Comparison of ENCODE assay signal across 29 cellular contexts in genomic region chr3:43525376-43525775, GRCh38.
"Had no signal": no experiment of that assay in that cellular context is flagged by ENCODE, and none has a peak within 500 bp of the region (broad histone marks: within the 10 kb centered on the region; RNA-seq: fewer than 3 reads in every experiment).

No MANE protein-coding gene starts in this region.

- DNase-seq: activated CD4-positive, alpha-beta T cell treated with anti-CD3 and anti-CD28 coated beads, Interleukin-2, amount 10 ng/mL, durations not matched to agents 24 days and 14 days; activated CD4-positive, alpha-beta T cell treated with anti-CD3 and anti-CD28 coated beads, Interleukin-2, amount 50 U/mL, for 48 hours; activated CD8-positive, alpha-beta T cell treated with anti-CD3 and anti-CD28 coated beads, Interleukin-2, amount 10 ng/mL, durations not matched to agents 7 days and 5 days; activated gamma-delta T cell; activated naive CD4-positive, alpha-beta T cell treated with Interleukin-2 at 50 U/mL for 16 hours; activated naive CD8-positive, alpha-beta T cell treated with anti-CD3 and anti-CD28 coated beads, Interleukin-2, amount 10 ng/mL, durations not matched to agents 7 days and 5 days; activated T-cell treated with anti-CD3 and anti-CD28 coated beads, Interleukin-2, amount 50 U/mL, for 24 hours; amygdala; body of pancreas; MM.1S; NCI-H1092 treated with DMSO at 0.1 percent for 48 hours; NCI-H1417; NCI-H146; NCI-H187; NCI-H2029 treated with DMSO at 0.1 percent for 48 hours; NCI-H2107; NCI-H2171; NCI-H510A; NCI-H526; NCI-H748 treated with DMSO at 0.1 percent for 48 hours; OCI-M1; SHP77; SJCRH30; T1000 had no signal

- H3K4me1 ChIP-seq: body of pancreas, breast epithelium, SJCRH30 had no signal

- H3K27ac ChIP-seq: body of pancreas, breast epithelium, KMS-11, SJCRH30, SK-N-MC had no signal

- H3K36me3 ChIP-seq: breast epithelium, SJCRH30 had no signal

- H3K4me3 ChIP-seq: body of pancreas, breast epithelium, SJCRH30, SK-N-MC had no signal

- H3K9me3 ChIP-seq: SJCRH30 had no signal

- H3K27ac Mint-ChIP-seq: activated CD4-positive, alpha-beta T cell treated with anti-CD3 and anti-CD28 coated beads, Interleukin-2, amount 10 ng/mL, durations not matched to agents 24 days and 14 days; activated CD8-positive, alpha-beta T cell treated with anti-CD3 and anti-CD28 coated beads, Interleukin-2, amount 10 ng/mL, durations not matched to agents 7 days and 5 days; activated naive CD4-positive, alpha-beta T cell treated with anti-CD3 and anti-CD28 coated beads, Interleukin-2, amount 50 U/mL, for 24 hours; activated naive CD8-positive, alpha-beta T cell treated with anti-CD3 and anti-CD28 coated beads, Interleukin-2, amount 10 ng/mL, durations not matched to agents 7 days and 5 days; activated T-cell treated with anti-CD3 and anti-CD28 coated beads, Interleukin-2, amount 50 U/mL, for 24 hours; activated T-helper 2 cell treated with anti-CD3 and anti-CD28 coated beads, Interferon-gamma antibody, Interleukin-2, Interleukin-4, amounts not matched to agents 10 μg/mL and 5 μg/mL and 100 μg/mL, durations not matched to agents 14 hours and 24 hours and 36 hours had no signal

- H3K27me3 ChIP-seq: body of pancreas, breast epithelium, SJCRH30 had no signal

- H3K4me1 Mint-ChIP-seq: activated CD4-positive, alpha-beta T cell treated with anti-CD3 and anti-CD28 coated beads, Interleukin-2, amount 10 ng/mL, durations not matched to agents 24 days and 14 days; activated naive CD4-positive, alpha-beta T cell treated with anti-CD3 and anti-CD28 coated beads, Interleukin-2, amount 50 U/mL, for 24 hours; activated naive CD8-positive, alpha-beta T cell treated with anti-CD3 and anti-CD28 coated beads, Interleukin-2, amount 10 ng/mL, durations not matched to agents 7 days and 5 days had no signal

- ATAC-seq: activated CD8-positive, alpha-beta T cell treated with anti-CD3 and anti-CD28 coated beads, Interleukin-2, amount 10 ng/mL, durations not matched to agents 7 days and 5 days; body of pancreas had no signal

- H3K27me3 Mint-ChIP-seq: activated CD4-positive, alpha-beta T cell treated with anti-CD3 and anti-CD28 coated beads, Interleukin-2, amount 10 ng/mL, durations not matched to agents 24 days and 14 days; activated naive CD4-positive, alpha-beta T cell treated with anti-CD3 and anti-CD28 coated beads, Interleukin-2, amount 50 U/mL, for 24 hours; activated naive CD8-positive, alpha-beta T cell treated with anti-CD3 and anti-CD28 coated beads, Interleukin-2, amount 10 ng/mL, durations not matched to agents 7 days and 5 days; activated T-cell treated with anti-CD3 and anti-CD28 coated beads, Interleukin-2, amount 50 U/mL, for 24 hours had no signal

- H3K4me3 Mint-ChIP-seq: activated CD4-positive, alpha-beta T cell treated with anti-CD3 and anti-CD28 coated beads, Interleukin-2, amount 10 ng/mL, durations not matched to agents 24 days and 14 days; activated CD8-positive, alpha-beta T cell treated with anti-CD3 and anti-CD28 coated beads, Interleukin-2, amount 10 ng/mL, durations not matched to agents 7 days and 5 days; activated naive CD4-positive, alpha-beta T cell treated with anti-CD3 and anti-CD28 coated beads, Interleukin-2, amount 50 U/mL, for 24 hours; activated naive CD8-positive, alpha-beta T cell treated with anti-CD3 and anti-CD28 coated beads, Interleukin-2, amount 10 ng/mL, durations not matched to agents 7 days and 5 days; activated T-cell treated with anti-CD3 and anti-CD28 coated beads, Interleukin-2, amount 50 U/mL, for 24 hours had no signal
